In genomic region chr15:67579164-67579563, GRCh38 we compare ENCODE assay signal across 22 cellular contexts. TPM values are rescaled to one million over a fixed set of nuclear protein-coding genes. Genes with fewer than 3 reads are reported as not detected.
A peak's percentile ranks its signal among the peaks of the same experiment; 100 is the strongest.
DNase-seq lines count a peak whose midpoint lies in the region; ATAC-seq and TF ChIP-seq lines count a peak whose summit lies in the region.
"Had no signal": no experiment of that assay in that cellular context is flagged by ENCODE, and none has a peak within 500 bp of the region (broad histone marks: within the 10 kb centered on the region; RNA-seq: fewer than 3 reads in every experiment).

No MANE protein-coding gene starts in this region.

- no peaks in the 10 kb centered on the region for H3K79me2 ChIP-seq in neural cell (replicated peaks; ENCODE audit: insufficient read depth, low read length)

- H3K9me3 ChIP-seq in neural cell (ENCODE audit: low read length) = no peaks in the 10 kb centered on the region
- H3K9me3 ChIP-seq: BE2C, BLaER1 had no signal

- no peak for DNase-seq in HEK293T (ENCODE audit: extremely low spot score)
- DNase-seq in NCI-H2227 treated with DMSO at 0.1 percent for 48 hours (lab: John Stamatoyannopoulos, UW) = peak; percentile 11
- DNase-seq in OCI-M1 (lab: John Stamatoyannopoulos, UW) = no peak
- no peak for DNase-seq in stimulated activated CD4-positive, alpha-beta T cell treated with anti-CD3 and anti-CD28 coated beads, Interleukin-2, amount 100 ng/mL, for 24 hours
- DNase-seq: 8988T; ACHN; BE2C; C1 segment of cervical spinal cord; CD4-positive, alpha-beta memory T cell; CD4-positive, CD25-positive, alpha-beta regulatory T cell; CD8-positive, alpha-beta memory T cell; COR-L47; DMS 273 treated with DMSO at 0.1 percent for 48 hours; DMS153; DMS53; DMS79; DND-41; EL; GF-D8 had no signal

- no peak for ATAC-seq in GM18511 (IDR thresholded peaks at IDR 0.05; ENCODE audit: unreplicated experiment)

- CTCF ChIA-PET in HEK293T (lab: Yijun Ruan, JAX) = interaction anchor here (0.6 kb wide), 1 partner anchor 167 kb away, joined by 5 read pairs; no protein-coding TSS in a partner anchor

- no peaks in the 10 kb centered on the region for H3K27me3 ChIP-seq in neural cell (ENCODE audit: insufficient read depth, low read depth, low read length)
- H3K27me3 ChIP-seq: BE2C, BLaER1 had no signal

- TF ChIP-seq RAD21 in neural cell (conservative IDR thresholded peaks at IDR 0.05) = no peak

- no peaks in the 10 kb centered on the region for H3K36me3 ChIP-seq in neural cell (ENCODE audit: insufficient read depth, low read length)
- H3K36me3 ChIP-seq: BE2C had no signal

- H3K9ac ChIP-seq in neural cell (ENCODE audit: low read length) = no peak overlapping the region
- H3K9ac ChIP-seq: BLaER1 had no signal

- H2AFZ ChIP-seq in neural cell (ENCODE audit: low read depth, low read length) = no peak overlapping the region

- peak overlapping the region; percentile 1 for H3K4me2 ChIP-seq in neural cell (ENCODE audit: low read length)
- H3K4me2 ChIP-seq: BLaER1 had no signal

- POLR2A ChIA-PET in HEK293T (lab: Yijun Ruan, JAX) = interaction anchor here (1.2 kb wide), 1 partner anchor 58 kb away, joined by 3 read pairs; the partner anchor contains the start of gene C15orf61

- no peaks in the 10 kb centered on the region for H3F3A ChIP-seq in neural cell (ENCODE audit: insufficient read depth, low read length, poor library complexity, severe bottlenecking)

- no peak for TF ChIP-seq EP300 in neural cell (conservative IDR thresholded peaks at IDR 0.05; ENCODE audit: poor library complexity, severe bottlenecking)

- H4K20me1 ChIP-seq in neural cell (ENCODE audit: insufficient read depth) = no peaks in the 10 kb centered on the region
- H4K20me1 ChIP-seq: BLaER1 had no signal

- TF ChIP-seq CTCF in neural cell (IDR thresholded peaks at IDR 0.05; ENCODE audit: poor library complexity, severe bottlenecking) = no peak

- H3K27ac ChIP-seq in neural cell (ENCODE audit: low read length) = no peak overlapping the region
- H3K27ac ChIP-seq: BLaER1 had no signal

- no peak overlapping the region for H3K4me3 ChIP-seq in neural cell (ENCODE audit: low read length)
- H3K4me3 ChIP-seq: BLaER1 had no signal

- no peaks in the 10 kb centered on the region for H3K9me2 ChIP-seq in neural cell (ENCODE audit: insufficient read depth, low read length)

TF ChIP-seq in HEK293T, 16 proteins besides CTCF, POLR2A, EP300 and RAD21:
- TF ChIP-seq NFRKB (IDR thresholded peaks at IDR 0.05) (no peak), SP1 (IDR thresholded peaks at IDR 0.05) (no peak), FOXK2 (IDR thresholded peaks at IDR 0.05) (no peak), BHLHE40 (IDR thresholded peaks at IDR 0.05; ENCODE audit: borderline replicate concordance) (no peak), CTBP1 (IDR thresholded peaks at IDR 0.05; ENCODE audit: borderline replicate concordance) (peak; percentile 65; the same call in 1 of the 2 replicates)
- TF ChIP-seq, protein P1, sequence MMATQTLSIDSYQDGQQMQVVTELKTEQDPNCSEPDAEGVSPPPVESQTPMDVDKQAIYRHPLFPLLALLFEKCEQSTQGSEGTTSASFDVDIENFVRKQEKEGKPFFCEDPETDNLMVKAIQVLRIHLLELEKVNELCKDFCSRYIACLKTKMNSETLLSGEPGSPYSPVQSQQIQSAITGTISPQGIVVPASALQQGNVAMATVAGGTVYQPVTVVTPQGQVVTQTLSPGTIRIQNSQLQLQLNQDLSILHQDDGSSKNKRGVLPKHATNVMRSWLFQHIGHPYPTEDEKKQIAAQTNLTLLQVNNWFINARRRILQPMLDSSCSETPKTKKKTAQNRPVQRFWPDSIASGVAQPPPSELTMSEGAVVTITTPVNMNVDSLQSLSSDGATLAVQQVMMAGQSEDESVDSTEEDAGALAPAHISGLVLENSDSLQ (IDR thresholded peaks at IDR 0.05) = peak; percentile 93

TF ChIP-seq in neural cell, 6 proteins besides CTCF, POLR2A, EP300 and RAD21:
- TF ChIP-seq, protein P2, sequence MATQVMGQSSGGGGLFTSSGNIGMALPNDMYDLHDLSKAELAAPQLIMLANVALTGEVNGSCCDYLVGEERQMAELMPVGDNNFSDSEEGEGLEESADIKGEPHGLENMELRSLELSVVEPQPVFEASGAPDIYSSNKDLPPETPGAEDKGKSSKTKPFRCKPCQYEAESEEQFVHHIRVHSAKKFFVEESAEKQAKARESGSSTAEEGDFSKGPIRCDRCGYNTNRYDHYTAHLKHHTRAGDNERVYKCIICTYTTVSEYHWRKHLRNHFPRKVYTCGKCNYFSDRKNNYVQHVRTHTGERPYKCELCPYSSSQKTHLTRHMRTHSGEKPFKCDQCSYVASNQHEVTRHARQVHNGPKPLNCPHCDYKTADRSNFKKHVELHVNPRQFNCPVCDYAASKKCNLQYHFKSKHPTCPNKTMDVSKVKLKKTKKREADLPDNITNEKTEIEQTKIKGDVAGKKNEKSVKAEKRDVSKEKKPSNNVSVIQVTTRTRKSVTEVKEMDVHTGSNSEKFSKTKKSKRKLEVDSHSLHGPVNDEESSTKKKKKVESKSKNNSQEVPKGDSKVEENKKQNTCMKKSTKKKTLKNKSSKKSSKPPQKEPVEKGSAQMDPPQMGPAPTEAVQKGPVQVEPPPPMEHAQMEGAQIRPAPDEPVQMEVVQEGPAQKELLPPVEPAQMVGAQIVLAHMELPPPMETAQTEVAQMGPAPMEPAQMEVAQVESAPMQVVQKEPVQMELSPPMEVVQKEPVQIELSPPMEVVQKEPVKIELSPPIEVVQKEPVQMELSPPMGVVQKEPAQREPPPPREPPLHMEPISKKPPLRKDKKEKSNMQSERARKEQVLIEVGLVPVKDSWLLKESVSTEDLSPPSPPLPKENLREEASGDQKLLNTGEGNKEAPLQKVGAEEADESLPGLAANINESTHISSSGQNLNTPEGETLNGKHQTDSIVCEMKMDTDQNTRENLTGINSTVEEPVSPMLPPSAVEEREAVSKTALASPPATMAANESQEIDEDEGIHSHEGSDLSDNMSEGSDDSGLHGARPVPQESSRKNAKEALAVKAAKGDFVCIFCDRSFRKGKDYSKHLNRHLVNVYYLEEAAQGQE (IDR thresholded peaks at IDR 0.05; ENCODE audit: borderline replicate concordance) = no peak
- TF ChIP-seq EZH2 (IDR thresholded peaks at IDR 0.05; ENCODE audit: borderline replicate concordance, insufficient read depth, low read length, poor library complexity, severe bottlenecking) = no peak
- TF ChIP-seq POLR2AphosphoS5 (IDR thresholded peaks at IDR 0.05) = no peak
- TF ChIP-seq SMC3 (conservative IDR thresholded peaks at IDR 0.05; ENCODE audit: poor library complexity) = no peak
- TF ChIP-seq TAF1 (IDR thresholded peaks at IDR 0.05; ENCODE audit: low read depth) = no peak
- no peak for TF ChIP-seq MXI1 (conservative IDR thresholded peaks at IDR 0.05; ENCODE audit: poor library complexity, severe bottlenecking)

RNA-seq across cellular contexts. Expression of gene MAP2K5, which starts 36.7 kb away (rescaled TPM):
- 12.1 and 20.1 TPM in 2 replicates for polyA plus RNA-seq in neural cell
- 24.6 and 29.2 TPM in 2 replicates for polyA minus RNA-seq in neural cell

RNA-seq across cellular contexts. Expression of gene C15orf61, which starts 58.2 kb away (rescaled TPM):
- polyA plus RNA-seq in neural cell = 20.6 and 31.3 TPM in 2 replicates
- polyA minus RNA-seq in neural cell = 55.3 and 64.0 TPM in 2 replicates
